ENCODE assay signal across 13 cellular contexts in genomic region chr9:5511935-5512580, GRCh38. TPM values are rescaled to one million over a fixed set of nuclear protein-coding genes. Genes with fewer than 3 reads are reported as not detected.
DNase-seq lines count a peak whose midpoint lies in the region; ATAC-seq and TF ChIP-seq lines count a peak whose summit lies in the region.
"Had no signal": no experiment of that assay in that cellular context is flagged by ENCODE, and none has a peak within 500 bp of the region (broad histone marks: within the 10 kb centered on the region; RNA-seq: fewer than 3 reads in every experiment).

No MANE protein-coding gene starts in this region.

- peak overlapping the region; percentile 6 for H3K27ac Mint-ChIP-seq in activated T-cell treated with anti-CD3 and anti-CD28 coated beads, Interleukin-2, amount 50 U/mL, for 72 hours
- H3K27ac Mint-ChIP-seq: memory B cell had no signal

- ATAC-seq in activated T-cell treated with anti-CD3 and anti-CD28 coated beads, Interleukin-2, amount 50 U/mL, for 72 hours (replicated peaks in 1 of 2): no peak

- peaks cover 52% of the 10 kb centered on the region for H3K4me1 Mint-ChIP-seq in activated T-cell treated with anti-CD3 and anti-CD28 coated beads, Interleukin-2, amount 50 U/mL, for 72 hours (ENCODE audit: low read depth)

- H3K27me3 Mint-ChIP-seq in activated T-cell treated with anti-CD3 and anti-CD28 coated beads, Interleukin-2, amount 50 U/mL, for 72 hours (ENCODE audit: low read depth): no peaks in the 10 kb centered on the region
- H3K27me3 Mint-ChIP-seq: memory B cell had no signal

- H3K9me3 ChIP-seq in spleen (no peaks in the 10 kb centered on the region), Peyer's patch (no peaks in the 10 kb centered on the region)
- H3K9me3 ChIP-seq: prostate gland, testis had no signal

- H3K27ac ChIP-seq in coronary artery (no peak overlapping the region), spleen (peak overlapping the region in 4 of 8 donors; percentile 80 to 88 (median 84)), Peyer's patch (no peak overlapping the region)
- H3K27ac ChIP-seq: prostate gland, testis had no signal

- H3K4me1 ChIP-seq in spleen: peaks cover 9 to 57% (median 34%) of the 10 kb centered on the region in 6 donors
- no peaks in the 10 kb centered on the region for H3K4me1 ChIP-seq in Peyer's patch
- H3K4me1 ChIP-seq: prostate gland, testis had no signal

- H3K36me3 ChIP-seq in spleen (peaks cover 0 to 9% (median 0%) of the 10 kb centered on the region in 6 donors), Peyer's patch (no peaks in the 10 kb centered on the region)
- H3K36me3 ChIP-seq: prostate gland had no signal

- peak overlapping the region; percentile 59 for H3K4me3 ChIP-seq in coronary artery
- H3K4me3 ChIP-seq in spleen: peak overlapping the region in 7 of 8 donors; percentile 12 to 62 (median 27)
- no peak overlapping the region for H3K4me3 ChIP-seq in Peyer's patch
- H3K4me3 ChIP-seq: prostate gland, testis had no signal

- DNase-seq in activated T-cell treated with anti-CD3 and anti-CD28 coated beads, Interleukin-2, amount 50 U/mL, for 72 hours: no peak
- DNase-seq in activated T-cell treated with anti-CD3 and anti-CD28 coated beads for 4 hours: no peak
- peak; percentile 9 for DNase-seq in LHCN-M2 (ENCODE audit: low read depth)
- DNase-seq in coronary artery (ENCODE audit: low spot score): no peak
- no peak for DNase-seq in spleen
- DNase-seq in Peyer's patch: no peak
- DNase-seq in stimulated activated CD8-positive, alpha-beta memory T cell treated with anti-CD3 and anti-CD28 coated beads, Interleukin-4, amount 100 ng/mL, for 48 hours: no peak
- DNase-seq in NCI-H2107 treated with DMSO at 0.1 percent for 48 hours (lab: John Stamatoyannopoulos, UW; ENCODE audit: unreplicated experiment): no peak
- DNase-seq: cerebellar nuclear complex, NCI-H1694 treated with DMSO at 0.1 percent for 48 hours, testis had no signal

- peak overlapping the region; percentile 72 to 93 for H3K4me3 Mint-ChIP-seq in activated T-cell treated with anti-CD3 and anti-CD28 coated beads, Interleukin-2, amount 50 U/mL, for 72 hours
- H3K4me3 Mint-ChIP-seq: memory B cell had no signal

- H3K27me3 ChIP-seq in spleen (replicated peaks in 1 of 7): no peaks in the 10 kb centered on the region
- no peaks in the 10 kb centered on the region for H3K27me3 ChIP-seq in Peyer's patch
- H3K27me3 ChIP-seq: testis had no signal

- 79 to 90% (median 82%) methylated on average over 6 of the region's 6 CpGs for WGBS in spleen, 5 donors

- TF ChIP-seq POLR2A in spleen (IDR thresholded peaks at IDR 0.05): no peak
- no peak for TF ChIP-seq POLR2A in Peyer's patch (IDR thresholded peaks at IDR 0.05)

- intact Hi-C loops in spleen (cut with DNase I; ENCODE audit: low total_unique reads): no loop called here

- no peaks in the 10 kb centered on the region for H3K9me3 Mint-ChIP-seq in activated T-cell treated with anti-CD3 and anti-CD28 coated beads, Interleukin-2, amount 50 U/mL, for 72 hours
- H3K9me3 Mint-ChIP-seq: memory B cell had no signal

- TF ChIP-seq CTCF in coronary artery (IDR thresholded peaks at IDR 0.05) (no peak), spleen (IDR thresholded peaks at IDR 0.05 in 8 of 11, conservative IDR thresholded peaks at IDR 0.05 in 3 of 11) (no peak), Peyer's patch (IDR thresholded peaks at IDR 0.05) (no peak)

- peaks cover 1 to 3% of the 10 kb centered on the region in 2 donors for H3K36me3 Mint-ChIP-seq in activated T-cell treated with anti-CD3 and anti-CD28 coated beads, Interleukin-2, amount 50 U/mL, for 72 hours (ENCODE audit: insufficient read depth in 2 of 2)

RNA-seq across cellular contexts. Expression of gene PDCD1LG2, which starts 1.7 kb away (rescaled TPM):
- 1 to 10 TPM; 1.3 to 3.0 TPM for total RNA-seq in activated T-cell treated with anti-CD3 and anti-CD28 coated beads, Interleukin-2, amount 50 U/mL, for 72 hours
- total RNA-seq in LHCN-M2 (2014; rRNA removed) (18.3 and 20.6 TPM in 2 replicates), spleen (10 to 100 TPM; 12.0 to 29.3 (median 21.4) TPM), Peyer's patch (under 1 TPM in 1 of 4 donors, not detected in 3; 0.40 TPM)
- 9.7 TPM for polyA plus RNA-seq in LHCN-M2 (2012)
- polyA plus RNA-seq in spleen: 1 to 10 TPM; 2.0 to 3.0 (median 2.6) TPM

Comparison
In these comparisons a context has a peak if more than half of its experiments do, and no peak if none do; other contexts are left out.
1. H3K4me3 ChIP-seq: peak in coronary artery (single experiment) and spleen (7 of 8); none in Peyer's patch (0 of 4).